In the genomic region with DNA sequence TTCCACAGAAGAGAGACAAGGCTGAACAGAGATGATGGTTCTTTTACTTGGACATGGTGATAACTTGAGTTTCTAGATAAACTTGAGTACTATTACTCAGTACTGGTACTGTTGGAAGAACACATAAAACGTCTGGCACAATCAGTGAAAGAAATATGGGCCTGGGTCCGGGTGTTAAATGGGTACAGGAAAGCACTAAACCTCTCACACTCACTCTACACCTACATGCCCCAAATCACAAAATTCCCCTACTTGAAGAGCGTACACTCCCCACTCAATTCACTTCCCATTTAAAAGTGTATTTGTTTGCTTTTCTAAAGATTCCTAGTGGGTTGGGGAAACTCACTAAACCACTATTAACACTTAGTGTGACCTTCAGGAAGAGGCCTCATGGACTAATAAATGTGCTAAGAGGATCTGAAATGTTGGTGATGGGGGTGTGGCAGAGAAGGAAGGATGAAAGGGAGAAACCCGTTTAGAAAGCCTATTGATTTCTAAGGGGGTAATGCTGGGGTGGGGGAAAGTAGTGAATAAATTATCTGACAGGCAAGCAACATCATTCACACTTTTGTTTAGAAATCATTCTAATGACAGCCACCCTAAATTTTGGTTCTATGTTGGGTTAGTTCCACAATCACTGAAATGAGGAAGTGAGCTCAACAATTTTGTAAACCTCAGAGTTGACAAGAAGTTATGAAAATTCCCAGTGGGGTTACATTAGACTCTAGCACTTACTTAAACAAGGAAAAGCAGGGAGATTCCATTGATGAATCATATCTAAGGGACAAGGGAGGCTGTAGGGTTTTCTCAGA, we compare ENCODE assay signal across 8 cellular contexts.
A peak's percentile ranks its signal among the peaks of the same experiment; 100 is the strongest.
DNase-seq lines count a peak whose midpoint lies in the region; ATAC-seq and TF ChIP-seq lines count a peak whose summit lies in the region.

No MANE protein-coding gene starts in this region.

- no peak overlapping the region for H3K4me2 ChIP-seq in GM23338

- H3K4me1 ChIP-seq in body of pancreas = peaks cover 71% of the 10 kb centered on the region
- H3K4me1 ChIP-seq in GM23338 (ENCODE audit: insufficient read depth) = peaks cover 6% of the 10 kb centered on the region; the same call in 1 of the 2 replicates

- no peak overlapping the region for H3K27ac Mint-ChIP-seq in activated T-helper 2 cell treated with anti-CD3 and anti-CD28 coated beads, Interferon-gamma antibody, Interleukin-2, Interleukin-4, amounts not matched to agents 10 μg/mL and 5 μg/mL and 100 μg/mL, durations not matched to agents 14 hours and 24 hours and 36 hours
- H3K27ac Mint-ChIP-seq in activated T-helper 1 cell treated with anti-CD3 and anti-CD28 coated beads, Interleukin-12 subunit alpha, Interleukin-12 subunit beta, Interleukin-2, Interleukin-4 antibody, amounts not matched to agents 30 ng/mL and 10 ng/mL and 1 ng/mL, durations not matched to agents 14 hours and 24 hours and 36 hours = no peak overlapping the region
- H3K27ac Mint-ChIP-seq in GM23338 = no peak overlapping the region

- H3K27me3 ChIP-seq in body of pancreas = no peaks in the 10 kb centered on the region
- H3K27me3 ChIP-seq in GM23338 (ENCODE audit: insufficient read depth) = no peaks in the 10 kb centered on the region

- TF ChIP-seq CTCF in AG09309 (IDR thresholded peaks at IDR 0.05; ENCODE audit: control insufficient read depth, insufficient read depth, low read depth, low read length, missing control alignments) (no peak), fibroblast of villous mesenchyme (IDR thresholded peaks at IDR 0.05; ENCODE audit: insufficient read depth, low read depth, low read length) (no peak), body of pancreas (IDR thresholded peaks at IDR 0.05) (no peak), GM23338 (conservative IDR thresholded peaks at IDR 0.05; ENCODE audit: low read depth in 2 of 2) (no peak)

- no peaks in the 10 kb centered on the region for H3K9me3 Mint-ChIP-seq in activated T-helper 2 cell treated with anti-CD3 and anti-CD28 coated beads, Interferon-gamma antibody, Interleukin-2, Interleukin-4, amounts not matched to agents 10 μg/mL and 5 μg/mL and 100 μg/mL, durations not matched to agents 14 hours and 24 hours and 36 hours
- H3K9me3 Mint-ChIP-seq in activated T-helper 1 cell treated with anti-CD3 and anti-CD28 coated beads, Interleukin-12 subunit alpha, Interleukin-12 subunit beta, Interleukin-2, Interleukin-4 antibody, amounts not matched to agents 30 ng/mL and 10 ng/mL and 1 ng/mL, durations not matched to agents 14 hours and 24 hours and 36 hours = no peaks in the 10 kb centered on the region
- H3K9me3 Mint-ChIP-seq in GM23338 = no peaks in the 10 kb centered on the region

- H3K4me1 Mint-ChIP-seq in activated T-helper 2 cell treated with anti-CD3 and anti-CD28 coated beads, Interferon-gamma antibody, Interleukin-2, Interleukin-4, amounts not matched to agents 10 μg/mL and 5 μg/mL and 100 μg/mL, durations not matched to agents 14 hours and 24 hours and 36 hours (ENCODE audit: low read depth) = peaks cover 20% of the 10 kb centered on the region
- H3K4me1 Mint-ChIP-seq in activated T-helper 1 cell treated with anti-CD3 and anti-CD28 coated beads, Interleukin-12 subunit alpha, Interleukin-12 subunit beta, Interleukin-2, Interleukin-4 antibody, amounts not matched to agents 30 ng/mL and 10 ng/mL and 1 ng/mL, durations not matched to agents 14 hours and 24 hours and 36 hours (ENCODE audit: low read depth) = peaks cover 17% of the 10 kb centered on the region
- peaks cover 4% of the 10 kb centered on the region for H3K4me1 Mint-ChIP-seq in GM23338

- peak; percentile 15 for ATAC-seq in GM19452 (IDR thresholded peaks at IDR 0.05; ENCODE audit: unreplicated experiment)
- no peak for ATAC-seq in body of pancreas
- ATAC-seq in GM23338 = no peak

- DNase-seq in AG09309 (ENCODE audit: low read depth) = peak; percentile 67
- peak; percentile 81 for DNase-seq in M059J (ENCODE audit: low read depth)
- peak; percentile 75 for DNase-seq in fibroblast of villous mesenchyme (ENCODE audit: low read depth)
- no peak for DNase-seq in activated T-helper 2 cell treated with anti-CD3 and anti-CD28 coated beads, Interferon-gamma antibody, Interleukin-2, Interleukin-4, amounts not matched to agents 10 μg/mL and 5 μg/mL and 100 μg/mL, durations not matched to agents 14 hours and 24 hours and 36 hours (ENCODE audit: low spot score)
- no peak for DNase-seq in body of pancreas
- DNase-seq in activated T-helper 1 cell treated with anti-CD3 and anti-CD28 coated beads, Interleukin-12 subunit alpha, Interleukin-12 subunit beta, Interleukin-2, Interleukin-4 antibody, amounts not matched to agents 30 ng/mL and 10 ng/mL and 1 ng/mL, durations not matched to agents 14 hours and 24 hours and 36 hours (ENCODE audit: low spot score) = no peak
- no peak for DNase-seq in GM23338 (ENCODE audit: low spot score)

- no peaks in the 10 kb centered on the region for H3K36me3 ChIP-seq in body of pancreas (replicated peaks in 1 of 2; ENCODE audit: insufficient read depth in 1 of 2, low read depth in 2 of 2)
- no peaks in the 10 kb centered on the region for H3K36me3 ChIP-seq in GM23338 (ENCODE audit: insufficient read depth)

- H3K27ac ChIP-seq in body of pancreas = peak overlapping the region in 2 of 4 donors; percentile 44 to 75
- no peak overlapping the region for H3K27ac ChIP-seq in GM23338 (ENCODE audit: low read depth)

- H3K36me3 Mint-ChIP-seq in activated T-helper 2 cell treated with anti-CD3 and anti-CD28 coated beads, Interferon-gamma antibody, Interleukin-2, Interleukin-4, amounts not matched to agents 10 μg/mL and 5 μg/mL and 100 μg/mL, durations not matched to agents 14 hours and 24 hours and 36 hours (ENCODE audit: low read depth) = no peaks in the 10 kb centered on the region
- no peaks in the 10 kb centered on the region for H3K36me3 Mint-ChIP-seq in activated T-helper 1 cell treated with anti-CD3 and anti-CD28 coated beads, Interleukin-12 subunit alpha, Interleukin-12 subunit beta, Interleukin-2, Interleukin-4 antibody, amounts not matched to agents 30 ng/mL and 10 ng/mL and 1 ng/mL, durations not matched to agents 14 hours and 24 hours and 36 hours (ENCODE audit: low read depth)
- H3K36me3 Mint-ChIP-seq in GM23338 (ENCODE audit: low read depth) = no peaks in the 10 kb centered on the region

- no peaks in the 10 kb centered on the region for H3K9me3 ChIP-seq in body of pancreas

- no peaks in the 10 kb centered on the region for H4K20me1 ChIP-seq in GM23338 (replicated peaks; ENCODE audit: insufficient read depth)

- H2AFZ ChIP-seq in GM23338 = no peak overlapping the region

- H3F3A ChIP-seq in GM23338 (replicated peaks; ENCODE audit: low read depth) = no peaks in the 10 kb centered on the region

- no peak for TF ChIP-seq POLR2A in body of pancreas (IDR thresholded peaks at IDR 0.05)

- WGBS in body of pancreas, 2 donors = 65 to 75% methylated on average over 4 of the region's 4 CpGs

- H3K4me3 ChIP-seq in AG09309 (ENCODE audit: control insufficient read depth, low read depth, low read length) (no peak overlapping the region), fibroblast of villous mesenchyme (ENCODE audit: low read depth, low read length) (no peak overlapping the region), body of pancreas (no peak overlapping the region), GM23338 (no peak overlapping the region)

- H3K79me2 ChIP-seq in GM23338 (replicated peaks; ENCODE audit: insufficient read depth) = no peaks in the 10 kb centered on the region

- peaks cover 9% of the 10 kb centered on the region for H3K27me3 Mint-ChIP-seq in activated T-helper 2 cell treated with anti-CD3 and anti-CD28 coated beads, Interferon-gamma antibody, Interleukin-2, Interleukin-4, amounts not matched to agents 10 μg/mL and 5 μg/mL and 100 μg/mL, durations not matched to agents 14 hours and 24 hours and 36 hours (ENCODE audit: low read depth)
- H3K27me3 Mint-ChIP-seq in activated T-helper 1 cell treated with anti-CD3 and anti-CD28 coated beads, Interleukin-12 subunit alpha, Interleukin-12 subunit beta, Interleukin-2, Interleukin-4 antibody, amounts not matched to agents 30 ng/mL and 10 ng/mL and 1 ng/mL, durations not matched to agents 14 hours and 24 hours and 36 hours (ENCODE audit: insufficient read depth) = no peaks in the 10 kb centered on the region
- peaks cover 5% of the 10 kb centered on the region for H3K27me3 Mint-ChIP-seq in GM23338 (ENCODE audit: insufficient read depth, low read depth, poor library complexity)

- no peak overlapping the region for H3K4me3 Mint-ChIP-seq in activated T-helper 2 cell treated with anti-CD3 and anti-CD28 coated beads, Interferon-gamma antibody, Interleukin-2, Interleukin-4, amounts not matched to agents 10 μg/mL and 5 μg/mL and 100 μg/mL, durations not matched to agents 14 hours and 24 hours and 36 hours (ENCODE audit: low read depth)
- no peak overlapping the region for H3K4me3 Mint-ChIP-seq in activated T-helper 1 cell treated with anti-CD3 and anti-CD28 coated beads, Interleukin-12 subunit alpha, Interleukin-12 subunit beta, Interleukin-2, Interleukin-4 antibody, amounts not matched to agents 30 ng/mL and 10 ng/mL and 1 ng/mL, durations not matched to agents 14 hours and 24 hours and 36 hours
- H3K4me3 Mint-ChIP-seq in GM23338 = no peak overlapping the region

- intact Hi-C loops in activated T-helper 2 cell treated with anti-CD3 and anti-CD28 coated beads, Interferon-gamma antibody, Interleukin-2, Interleukin-4, amounts not matched to agents 10 μg/mL and 5 μg/mL and 100 μg/mL, durations not matched to agents 14 hours and 24 hours and 36 hours (cut with micrococcal nuclease) = loop anchor here (5.0 kb wide), 2 partner anchors 173 to 1347 kb away; no protein-coding TSS in a partner anchor
- intact Hi-C loops in body of pancreas (cut with DNase I) = no loop called here
- intact Hi-C loops in activated T-helper 1 cell treated with anti-CD3 and anti-CD28 coated beads, Interleukin-12 subunit alpha, Interleukin-12 subunit beta, Interleukin-2, Interleukin-4 antibody, amounts not matched to agents 30 ng/mL and 10 ng/mL and 1 ng/mL, durations not matched to agents 14 hours and 24 hours and 36 hours (cut with micrococcal nuclease) = loop anchor here (5.0 to 10.0 kb wide), 2 partner anchors 223 to 330 kb away; a partner anchor contains a TSS

- no peaks in the 10 kb centered on the region for H3K9me2 ChIP-seq in GM23338 (ENCODE audit: insufficient read depth)

TF ChIP-seq in GM23338, 12 proteins besides CTCF, POLR2A, EP300 and RAD21 (continues in another document):
- no peak for TF ChIP-seq STAT1 (IDR thresholded peaks at IDR 0.05; ENCODE audit: unreplicated experiment)

Comparison
In these comparisons a context has a peak if more than half of its experiments do, and no peak if none do; other contexts are left out.
1. DNase-seq: peak in AG09309 (single experiment), M059J (single experiment) and fibroblast of villous mesenchyme (single experiment); none in activated T-helper 2 cell treated with anti-CD3 and anti-CD28 coated beads, Interferon-gamma antibody, Interleukin-2, Interleukin-4, amounts not matched to agents 10 μg/mL and 5 μg/mL and 100 μg/mL, durations not matched to agents 14 hours and 24 hours and 36 hours (single experiment), body of pancreas (0 of 4), activated T-helper 1 cell treated with anti-CD3 and anti-CD28 coated beads, Interleukin-12 subunit alpha, Interleukin-12 subunit beta, Interleukin-2, Interleukin-4 antibody, amounts not matched to agents 30 ng/mL and 10 ng/mL and 1 ng/mL, durations not matched to agents 14 hours and 24 hours and 36 hours (single experiment) and GM23338 (single experiment).